ENCODE assay signal across 8 cellular contexts in the genomic region with DNA sequence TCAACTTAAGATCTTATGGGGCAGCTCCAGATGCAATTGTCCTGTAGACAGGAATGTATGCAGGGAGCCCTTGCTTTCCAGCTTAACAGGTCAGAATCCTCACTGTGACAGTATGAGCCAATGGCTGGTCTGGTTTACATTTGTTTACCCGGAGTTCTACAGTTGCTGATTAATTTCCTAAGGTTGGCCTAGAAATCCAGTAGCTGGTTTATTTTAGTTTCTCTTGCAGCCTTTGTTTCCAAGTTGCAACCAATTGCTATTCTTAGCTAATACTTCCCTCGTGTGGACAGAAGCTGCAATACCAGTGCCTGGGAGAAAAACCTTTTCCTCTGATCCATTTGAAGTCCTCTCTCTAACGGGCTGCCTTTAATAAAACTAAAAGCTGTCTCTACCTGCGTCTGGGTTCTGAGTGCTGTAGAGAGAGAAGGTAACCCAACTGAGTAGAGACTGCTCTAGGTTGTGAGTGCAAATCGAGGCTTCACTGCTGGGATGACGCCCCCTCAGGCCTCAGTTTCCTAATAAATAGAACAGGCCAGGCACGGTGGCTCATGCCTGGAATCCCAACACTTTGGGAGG. TPM values are rescaled to one million over a fixed set of nuclear protein-coding genes. Genes with fewer than 3 reads are reported as not detected.
A peak's percentile ranks its signal among the peaks of the same experiment; 100 is the strongest.
DNase-seq lines count a peak whose midpoint lies in the region; ATAC-seq and TF ChIP-seq lines count a peak whose summit lies in the region.

No MANE protein-coding gene starts in this region.

- no peak overlapping the region for H3K27ac ChIP-seq in HEK293 (ENCODE audit: extremely low read depth, low read depth, low read length)
- H3K27ac ChIP-seq in effector memory CD4-positive, alpha-beta T cell (ENCODE audit: insufficient read depth, low read length, poor library complexity, severe bottlenecking) = no peak overlapping the region

- no peaks in the 10 kb centered on the region for H3K36me3 Mint-ChIP-seq in activated CD4-positive, alpha-beta memory T cell treated with anti-CD3 and anti-CD28 coated beads for 36 hours

- TF ChIP-seq CTCF in HEK293 (tag by site-specific recombination; IDR thresholded peaks at IDR 0.05) = peak; percentile 74

- no peak overlapping the region for H3K4me3 Mint-ChIP-seq in activated CD4-positive, alpha-beta memory T cell treated with anti-CD3 and anti-CD28 coated beads for 36 hours

- in situ Hi-C loops in Caki2 (cut with HindIII; ENCODE audit: low pct_unique_long_range_greater_than_20kb, low sequenced_read_pairs) = no loop called here

- H3K27me3 ChIP-seq in effector memory CD4-positive, alpha-beta T cell (replicated peaks; ENCODE audit: control insufficient read depth, insufficient read depth, low read length, poor library complexity, severe bottlenecking) = no peaks in the 10 kb centered on the region

- POLR2A ChIA-PET in HEK293 (lab: Yijun Ruan, JAX) = interaction anchor here (0.6 kb wide), 2 partner anchors 332 to 466 kb away, joined by 3 to 5 read pairs; no protein-coding TSS in a partner anchor
- POLR2A ChIA-PET in activated CD4-positive, alpha-beta memory T cell treated with anti-CD3 and anti-CD28 coated beads for 36 hours (lab: Charles Lee) = no interaction called here

- no peaks in the 10 kb centered on the region for H3K4me1 Mint-ChIP-seq in activated CD4-positive, alpha-beta memory T cell treated with anti-CD3 and anti-CD28 coated beads for 36 hours (ENCODE audit: low read depth)

- no peaks in the 10 kb centered on the region for H3K36me3 ChIP-seq in HEK293 (ENCODE audit: control insufficient read depth in 2 of 2, insufficient read depth in 1 of 2, low read length in 2 of 2)
- no peaks in the 10 kb centered on the region for H3K36me3 ChIP-seq in effector memory CD4-positive, alpha-beta T cell (ENCODE audit: control insufficient read depth, insufficient read depth, low read length)

- H3K27ac Mint-ChIP-seq in activated CD4-positive, alpha-beta memory T cell treated with anti-CD3 and anti-CD28 coated beads for 36 hours = no peak overlapping the region

- H3K4me1 ChIP-seq in HEK293 (ENCODE audit: control insufficient read depth, insufficient read depth, low read length) = no peaks in the 10 kb centered on the region
- no peaks in the 10 kb centered on the region for H3K4me1 ChIP-seq in effector memory CD4-positive, alpha-beta T cell (ENCODE audit: control insufficient read depth, insufficient read depth, low read length, poor library complexity, severe bottlenecking)

- DNase-seq in Caki2 (ENCODE audit: low read depth) (peak; percentile 74), NCI-H446 treated with DMSO at 0.1 percent for 48 hours (lab: John Stamatoyannopoulos, UW) (peak; percentile 43), fibroblast of the conjunctiva (ENCODE audit: low read depth) (peak; percentile 53), occipital lobe (lab: John Stamatoyannopoulos, UW) (peak; percentile 2)
- DNase-seq in activated CD4-positive, alpha-beta memory T cell treated with anti-CD3 and anti-CD28 coated beads for 36 hours = peak; percentile 39
- DNase-seq in effector memory CD4-positive, alpha-beta T cell = no peak

- CTCF ChIA-PET in HEK293 (lab: Yijun Ruan, JAX) = interaction anchor here (0.6 to 2.2 kb wide), 29 partner anchors 9 to 1793 kb away, joined by 3 to 27 read pairs (median 3); no protein-coding TSS in a partner anchor
- CTCF ChIA-PET in activated CD4-positive, alpha-beta memory T cell treated with anti-CD3 and anti-CD28 coated beads for 36 hours (lab: Charles Lee) = interaction anchor here (0.5 to 2.0 kb wide), 34 partner anchors 9 to 1419 kb away, joined by 3 to 17 read pairs (median 4); no protein-coding TSS in a partner anchor

- no peaks in the 10 kb centered on the region for H3K9me3 Mint-ChIP-seq in activated CD4-positive, alpha-beta memory T cell treated with anti-CD3 and anti-CD28 coated beads for 36 hours

- no peak overlapping the region for H3K4me3 ChIP-seq in HEK293 (ENCODE audit: low read depth, low read length)
- H3K4me3 ChIP-seq in effector memory CD4-positive, alpha-beta T cell (ENCODE audit: insufficient read depth, low read depth, low read length, poor library complexity, severe bottlenecking) = no peak overlapping the region

- no peaks in the 10 kb centered on the region for H3K27me3 Mint-ChIP-seq in activated CD4-positive, alpha-beta memory T cell treated with anti-CD3 and anti-CD28 coated beads for 36 hours

- H3K9me3 ChIP-seq in HEK293 (ENCODE audit: control insufficient read depth, insufficient read depth, low read depth, low read length) = no peaks in the 10 kb centered on the region
- H3K9me3 ChIP-seq in effector memory CD4-positive, alpha-beta T cell (ENCODE audit: control insufficient read depth, low read length) = no peaks in the 10 kb centered on the region

- intact Hi-C loops in activated CD4-positive, alpha-beta memory T cell treated with anti-CD3 and anti-CD28 coated beads for 36 hours (cut with micrococcal nuclease) = loop anchor here (1.0 to 10.0 kb wide), 3 partner anchors 133 to 1235 kb away; no protein-coding TSS in a partner anchor

- no peak for ATAC-seq in HG02852 (IDR thresholded peaks at IDR 0.05; ENCODE audit: unreplicated experiment)

TF ChIP-seq in HEK293, 187 proteins besides CTCF, POLR2A, EP300 and RAD21 (continues in another document):
- TF ChIP-seq, protein P1, sequence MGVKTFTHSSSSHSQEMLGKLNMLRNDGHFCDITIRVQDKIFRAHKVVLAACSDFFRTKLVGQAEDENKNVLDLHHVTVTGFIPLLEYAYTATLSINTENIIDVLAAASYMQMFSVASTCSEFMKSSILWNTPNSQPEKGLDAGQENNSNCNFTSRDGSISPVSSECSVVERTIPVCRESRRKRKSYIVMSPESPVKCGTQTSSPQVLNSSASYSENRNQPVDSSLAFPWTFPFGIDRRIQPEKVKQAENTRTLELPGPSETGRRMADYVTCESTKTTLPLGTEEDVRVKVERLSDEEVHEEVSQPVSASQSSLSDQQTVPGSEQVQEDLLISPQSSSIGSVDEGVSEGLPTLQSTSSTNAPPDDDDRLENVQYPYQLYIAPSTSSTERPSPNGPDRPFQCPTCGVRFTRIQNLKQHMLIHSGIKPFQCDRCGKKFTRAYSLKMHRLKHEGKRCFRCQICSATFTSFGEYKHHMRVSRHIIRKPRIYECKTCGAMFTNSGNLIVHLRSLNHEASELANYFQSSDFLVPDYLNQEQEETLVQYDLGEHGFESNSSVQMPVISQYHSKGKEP (tag by site-specific recombination; IDR thresholded peaks at IDR 0.05) = peak; percentile 82
- TF ChIP-seq, protein P2, sequence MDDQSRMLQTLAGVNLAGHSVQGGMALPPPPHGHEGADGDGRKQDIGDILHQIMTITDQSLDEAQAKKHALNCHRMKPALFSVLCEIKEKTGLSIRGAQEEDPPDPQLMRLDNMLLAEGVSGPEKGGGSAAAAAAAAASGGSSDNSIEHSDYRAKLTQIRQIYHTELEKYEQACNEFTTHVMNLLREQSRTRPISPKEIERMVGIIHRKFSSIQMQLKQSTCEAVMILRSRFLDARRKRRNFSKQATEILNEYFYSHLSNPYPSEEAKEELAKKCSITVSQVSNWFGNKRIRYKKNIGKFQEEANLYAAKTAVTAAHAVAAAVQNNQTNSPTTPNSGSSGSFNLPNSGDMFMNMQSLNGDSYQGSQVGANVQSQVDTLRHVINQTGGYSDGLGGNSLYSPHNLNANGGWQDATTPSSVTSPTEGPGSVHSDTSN (CRISPR knock-in tag; IDR thresholded peaks at IDR 0.05) = no peak
- 0 out of 2 replicates have a peak, but pooled peaks have one; percentile 8 for TF ChIP-seq ZNF404 (tag by site-specific recombination; IDR thresholded peaks at IDR 0.05)
- TF ChIP-seq, protein P3, sequence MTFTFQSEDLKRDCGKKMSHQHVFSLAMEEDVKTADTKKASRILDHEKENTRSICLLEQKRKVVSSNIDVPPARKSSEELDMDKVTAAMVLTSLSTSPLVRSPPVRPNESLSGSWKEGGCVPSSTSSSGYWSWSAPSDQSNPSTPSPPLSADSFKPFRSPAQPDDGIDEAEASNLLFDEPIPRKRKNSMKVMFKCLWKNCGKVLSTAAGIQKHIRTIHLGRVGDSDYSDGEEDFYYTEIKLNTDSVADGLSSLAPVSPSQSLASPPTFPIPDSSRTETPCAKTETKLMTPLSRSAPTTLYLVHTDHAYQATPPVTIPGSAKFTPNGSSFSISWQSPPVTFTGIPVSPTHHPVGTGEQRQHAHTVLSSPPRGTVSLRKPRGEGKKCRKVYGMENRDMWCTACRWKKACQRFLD (tag by site-specific recombination; IDR thresholded peaks at IDR 0.05) = no peak
- TF ChIP-seq, protein P4, sequence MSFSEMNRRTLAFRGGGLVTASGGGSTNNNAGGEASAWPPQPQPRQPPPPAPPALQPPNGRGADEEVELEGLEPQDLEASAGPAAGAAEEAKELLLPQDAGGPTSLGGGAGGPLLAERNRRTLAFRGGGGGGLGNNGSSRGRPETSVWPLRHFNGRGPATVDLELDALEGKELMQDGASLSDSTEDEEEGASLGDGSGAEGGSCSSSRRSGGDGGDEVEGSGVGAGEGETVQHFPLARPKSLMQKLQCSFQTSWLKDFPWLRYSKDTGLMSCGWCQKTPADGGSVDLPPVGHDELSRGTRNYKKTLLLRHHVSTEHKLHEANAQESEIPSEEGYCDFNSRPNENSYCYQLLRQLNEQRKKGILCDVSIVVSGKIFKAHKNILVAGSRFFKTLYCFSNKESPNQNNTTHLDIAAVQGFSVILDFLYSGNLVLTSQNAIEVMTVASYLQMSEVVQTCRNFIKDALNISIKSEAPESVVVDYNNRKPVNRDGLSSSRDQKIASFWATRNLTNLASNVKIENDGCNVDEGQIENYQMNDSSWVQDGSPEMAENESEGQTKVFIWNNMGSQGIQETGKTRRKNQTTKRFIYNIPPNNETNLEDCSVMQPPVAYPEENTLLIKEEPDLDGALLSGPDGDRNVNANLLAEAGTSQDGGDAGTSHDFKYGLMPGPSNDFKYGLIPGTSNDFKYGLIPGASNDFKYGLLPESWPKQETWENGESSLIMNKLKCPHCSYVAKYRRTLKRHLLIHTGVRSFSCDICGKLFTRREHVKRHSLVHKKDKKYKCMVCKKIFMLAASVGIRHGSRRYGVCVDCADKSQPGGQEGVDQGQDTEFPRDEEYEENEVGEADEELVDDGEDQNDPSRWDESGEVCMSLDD (tag by site-specific recombination; IDR thresholded peaks at IDR 0.05) = no peak
- peak; percentile 96 for TF ChIP-seq ZNF654 (tag by site-specific recombination; IDR thresholded peaks at IDR 0.05; ENCODE audit: low read depth)
- TF ChIP-seq ZNF549 (tag by site-specific recombination; IDR thresholded peaks at IDR 0.05) = no peak
- TF ChIP-seq ZNF596 (tag by site-specific recombination; IDR thresholded peaks at IDR 0.05) = peak; percentile 27; the same call in 1 of the 2 replicates

RNA-seq across cellular contexts. Expression of a gene that starts 45.9 kb away (rescaled TPM):
- 21.4 and 25.0 TPM in 2 replicates for total RNA-seq in Caki2 (2014; rRNA removed; shearing (Covaris generic); ENCODE audit: low replicate concordance)
- total RNA-seq in activated CD4-positive, alpha-beta memory T cell treated with anti-CD3 and anti-CD28 coated beads for 36 hours = 10 to 100 TPM; 56.3 to 57.5 TPM
- total RNA-seq in occipital lobe = 7.3 TPM

Comparison
In these comparisons a context has a peak if more than half of its experiments do, and no peak if none do; other contexts are left out.
1. DNase-seq: peak in Caki2 (single experiment), NCI-H446 treated with DMSO at 0.1 percent for 48 hours (single experiment), activated CD4-positive, alpha-beta memory T cell treated with anti-CD3 and anti-CD28 coated beads for 36 hours (single experiment), fibroblast of the conjunctiva (single experiment) and occipital lobe (single experiment); none in effector memory CD4-positive, alpha-beta T cell (0 of 3).